1 cellular context compared by ENCODE assay signal in the genomic region with DNA sequence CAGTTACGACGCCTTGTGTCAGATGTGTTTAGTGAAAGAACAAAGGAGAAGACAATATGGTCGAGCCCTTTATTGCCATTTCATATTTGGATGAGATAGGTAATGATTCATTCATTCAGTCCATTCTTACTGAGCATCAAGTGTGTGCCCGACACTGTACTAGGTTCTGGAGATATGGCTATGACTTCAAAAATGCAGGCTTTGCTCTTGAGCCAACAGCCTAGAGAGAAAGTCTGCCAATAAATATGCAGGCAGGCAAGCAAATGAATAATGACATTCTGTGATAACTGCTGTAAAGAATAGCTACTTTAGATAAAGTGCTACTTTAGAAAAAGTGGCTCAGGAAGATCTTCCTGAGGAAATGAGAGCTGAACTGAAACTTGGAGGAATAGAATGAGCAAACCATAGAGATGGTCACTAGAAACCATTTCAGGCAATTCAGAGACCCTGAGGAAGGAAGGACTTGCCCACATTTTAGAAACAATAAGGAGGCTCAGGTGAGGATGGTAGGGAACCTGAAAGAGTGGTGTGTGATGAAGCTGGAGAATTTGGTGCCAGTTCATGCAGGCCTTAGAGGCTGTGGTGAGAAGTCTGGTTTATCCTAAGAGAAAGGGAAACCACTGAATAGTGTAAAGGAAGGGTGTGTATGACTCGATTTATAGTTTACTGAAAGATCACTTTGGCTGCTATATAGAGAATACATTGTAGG.
TF ChIP-seq lines count a peak whose summit lies in the region.

No MANE protein-coding gene starts in this region.

TF ChIP-seq in HepG2, 621 proteins besides CTCF, POLR2A, EP300 and RAD21:
- TF ChIP-seq, protein P1, sequence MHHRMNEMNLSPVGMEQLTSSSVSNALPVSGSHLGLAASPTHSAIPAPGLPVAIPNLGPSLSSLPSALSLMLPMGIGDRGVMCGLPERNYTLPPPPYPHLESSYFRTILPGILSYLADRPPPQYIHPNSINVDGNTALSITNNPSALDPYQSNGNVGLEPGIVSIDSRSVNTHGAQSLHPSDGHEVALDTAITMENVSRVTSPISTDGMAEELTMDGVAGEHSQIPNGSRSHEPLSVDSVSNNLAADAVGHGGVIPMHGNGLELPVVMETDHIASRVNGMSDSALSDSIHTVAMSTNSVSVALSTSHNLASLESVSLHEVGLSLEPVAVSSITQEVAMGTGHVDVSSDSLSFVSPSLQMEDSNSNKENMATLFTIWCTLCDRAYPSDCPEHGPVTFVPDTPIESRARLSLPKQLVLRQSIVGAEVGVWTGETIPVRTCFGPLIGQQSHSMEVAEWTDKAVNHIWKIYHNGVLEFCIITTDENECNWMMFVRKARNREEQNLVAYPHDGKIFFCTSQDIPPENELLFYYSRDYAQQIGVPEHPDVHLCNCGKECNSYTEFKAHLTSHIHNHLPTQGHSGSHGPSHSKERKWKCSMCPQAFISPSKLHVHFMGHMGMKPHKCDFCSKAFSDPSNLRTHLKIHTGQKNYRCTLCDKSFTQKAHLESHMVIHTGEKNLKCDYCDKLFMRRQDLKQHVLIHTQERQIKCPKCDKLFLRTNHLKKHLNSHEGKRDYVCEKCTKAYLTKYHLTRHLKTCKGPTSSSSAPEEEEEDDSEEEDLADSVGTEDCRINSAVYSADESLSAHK (CRISPR knock-in tag; IDR thresholded peaks at IDR 0.05; ENCODE audit: borderline replicate concordance): no peak
- no peak for TF ChIP-seq GPN1 (CRISPR knock-in tag; IDR thresholded peaks at IDR 0.05; ENCODE audit: borderline replicate concordance)
- no peak for TF ChIP-seq KAT2B (IDR thresholded peaks at IDR 0.05; ENCODE audit: borderline replicate concordance, low read depth, low read length)
- TF ChIP-seq HHEX (CRISPR knock-in tag; IDR thresholded peaks at IDR 0.05): no peak
- no peak for TF ChIP-seq ZNF749 (CRISPR knock-in tag; IDR thresholded peaks at IDR 0.05; ENCODE audit: borderline replicate concordance)
- no peak for TF ChIP-seq MXI1 (IDR thresholded peaks at IDR 0.05; ENCODE audit: borderline replicate concordance, low read depth, low read length)
TF ChIP-seq in HepG2: peak in this region for 0.
